Comparison of ENCODE assay signal across 8 cellular contexts in the genomic region with DNA sequence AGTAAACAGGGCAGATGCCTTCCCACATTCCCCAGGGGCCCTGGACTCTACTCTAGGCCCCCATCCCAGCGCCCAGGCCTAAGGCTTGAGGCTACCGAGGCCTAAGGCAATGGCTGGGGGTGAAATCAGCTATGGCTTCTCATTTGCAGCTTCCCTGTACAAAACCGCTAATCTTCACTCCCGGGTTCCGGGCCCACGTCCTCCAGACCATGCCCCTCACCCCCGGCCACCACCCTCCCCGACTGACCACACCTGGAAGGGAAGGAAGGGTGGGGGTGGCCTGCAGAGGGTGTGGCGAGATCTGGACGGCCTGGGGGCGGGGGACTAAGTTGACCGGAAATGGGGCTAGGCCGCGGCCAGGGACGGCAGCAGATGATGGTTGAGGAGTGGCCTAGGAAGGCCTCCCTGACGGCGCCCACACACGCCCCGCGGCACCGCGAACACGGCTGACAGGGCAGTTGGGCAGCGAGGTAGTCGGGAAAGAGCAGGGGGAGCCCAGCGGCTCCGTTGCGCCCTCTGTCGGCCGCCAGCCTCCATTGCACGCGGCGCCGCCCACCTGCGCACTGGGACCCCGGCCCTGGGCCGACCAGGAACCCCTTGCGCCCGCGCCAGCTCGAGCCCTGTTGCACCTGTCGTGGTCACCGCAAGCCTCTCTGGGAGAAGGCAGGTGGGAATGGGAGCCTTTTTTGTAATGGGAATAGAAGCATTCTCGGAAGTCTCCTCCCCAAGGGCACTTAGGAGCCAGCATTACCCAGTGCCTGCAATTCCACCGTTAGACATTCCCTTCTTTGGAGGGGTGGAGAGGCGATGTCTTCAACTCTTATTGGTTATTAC.
DNase-seq lines count a peak whose midpoint lies in the region; ATAC-seq lines count a peak whose summit lies in the region.

No MANE protein-coding gene starts in this region.

- H3K4me3 Mint-ChIP-seq in effector memory CD8-positive, alpha-beta T cell = peak overlapping the region; percentile 67 to 73
- peak overlapping the region; percentile 87 for H3K4me3 Mint-ChIP-seq in memory B cell

- H3K27me3 Mint-ChIP-seq in effector memory CD8-positive, alpha-beta T cell = peaks cover 0 to 7% of the 10 kb centered on the region in 2 donors
- H3K27me3 Mint-ChIP-seq in memory B cell = no peaks in the 10 kb centered on the region

- peak; percentile 43 to 61 for DNase-seq in NCI-H2081 (lab: John Stamatoyannopoulos, UW)
- no peak for DNase-seq in NCI-H2081 treated with DMSO at 0.1 percent for 48 hours (lab: John Stamatoyannopoulos, UW)
- peak; percentile 22 for DNase-seq in NCI-H748 treated with DMSO at 0.1 percent for 48 hours (lab: John Stamatoyannopoulos, UW)
- DNase-seq in activated CD8-positive, alpha-beta memory T cell treated with anti-CD3 and anti-CD28 coated beads for 1 hour (ENCODE audit: extremely low read depth in 1 of 2, low read depth in 1 of 2) = peak; percentile 7 to 33
- peak; percentile 41 to 60 (median 57) for DNase-seq in effector memory CD8-positive, alpha-beta T cell
- DNase-seq in memory B cell (ENCODE audit: low spot score in 2 of 2) = peak; percentile 64 to 79
- DNase-seq in stimulated activated CD8-positive, alpha-beta memory T cell treated with anti-CD3 and anti-CD28 coated beads, Interleukin-12 subunit alpha, Interleukin-12 subunit beta, amount 100 ng/mL, for 4 hours (ENCODE audit: low read depth) = peak; percentile 22

- ATAC-seq in HG03095 (IDR thresholded peaks at IDR 0.05; ENCODE audit: unreplicated experiment) = peak; percentile 64
- peak; percentile 92 for ATAC-seq in effector memory CD8-positive, alpha-beta T cell (replicated peaks)
- peak; percentile 81 for ATAC-seq in memory B cell (ENCODE audit: low read depth)

- peak overlapping the region in 1 of 2 donors; percentile 64 for H3K27ac Mint-ChIP-seq in effector memory CD8-positive, alpha-beta T cell
- peak overlapping the region; percentile 62 for H3K27ac Mint-ChIP-seq in memory B cell

- H3K36me3 Mint-ChIP-seq in effector memory CD8-positive, alpha-beta T cell (ENCODE audit: insufficient read depth) = no peaks in the 10 kb centered on the region
- H3K36me3 Mint-ChIP-seq in memory B cell = no peaks in the 10 kb centered on the region

- H3K9me3 Mint-ChIP-seq in effector memory CD8-positive, alpha-beta T cell = no peaks in the 10 kb centered on the region
- H3K9me3 Mint-ChIP-seq in memory B cell = no peaks in the 10 kb centered on the region

- H3K4me1 Mint-ChIP-seq in effector memory CD8-positive, alpha-beta T cell (ENCODE audit: low read depth in 2 of 2) = peaks cover 3 to 4% of the 10 kb centered on the region in 2 donors
- peaks cover 30% of the 10 kb centered on the region for H3K4me1 Mint-ChIP-seq in memory B cell
